Comparison of ENCODE assay signal across 8 cellular contexts in the genomic region with DNA sequence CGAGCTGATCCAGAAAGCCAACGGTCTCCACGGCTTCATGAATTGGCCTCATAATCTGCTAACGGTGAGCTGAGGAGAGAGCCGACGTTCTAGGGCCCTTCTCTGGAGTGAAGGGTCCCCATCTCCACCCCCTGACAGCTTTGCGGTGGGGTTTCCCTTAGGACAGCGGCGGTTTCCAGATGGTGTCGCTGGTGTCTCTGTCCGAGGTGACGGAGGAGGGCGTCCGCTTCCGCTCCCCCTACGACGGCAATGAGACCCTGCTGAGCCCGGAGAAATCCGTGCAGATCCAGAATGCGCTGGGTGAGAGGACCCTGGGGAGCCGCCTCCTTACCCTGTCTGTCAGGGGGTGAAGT. TPM values are rescaled to one million over a fixed set of nuclear protein-coding genes. Genes with fewer than 3 reads are reported as not detected.
DNase-seq lines count a peak whose midpoint lies in the region; ATAC-seq and TF ChIP-seq lines count a peak whose summit lies in the region.

No MANE protein-coding gene starts in this region.

- no peak for TF ChIP-seq CTCF in ascending aorta (IDR thresholded peaks at IDR 0.05)

- intact Hi-C loops in ascending aorta (cut with DNase I) = loop anchor here (1.0 kb wide), 2 partner anchors 15 to 48 kb away; partner anchors contain the start of gene ILF3

- H3K4me1 ChIP-seq in ascending aorta = peaks cover 0 to 5% of the 10 kb centered on the region in 2 donors

- peak; percentile 33 for ATAC-seq in GM21360 (IDR thresholded peaks at IDR 0.05; ENCODE audit: unreplicated experiment)

- no peaks in the 10 kb centered on the region for H3K27me3 ChIP-seq in ascending aorta

- H3K9me3 ChIP-seq in ascending aorta = no peaks in the 10 kb centered on the region

- H3K4me3 ChIP-seq in ascending aorta = peak overlapping the region; percentile 85 to 88

- H3K36me3 ChIP-seq in ascending aorta = no peaks in the 10 kb centered on the region

- DNase-seq in DMS53 (lab: John Stamatoyannopoulos, UW) (peak; percentile 52), NCI-H2171 treated with DMSO at 0.1 percent for 48 hours (lab: John Stamatoyannopoulos, UW) (peak; percentile 54), ascending aorta (ENCODE audit: low spot score in 2 of 2) (no peak), iPS-NIHi7 (ENCODE audit: extremely low spot score) (peak; percentile 70), NCI-H526 treated with DMSO at 0.1 percent for 48 hours (lab: John Stamatoyannopoulos, UW) (no peak)
- peak; percentile 52 for DNase-seq in stimulated activated CD8-positive, alpha-beta memory T cell treated with anti-CD3 and anti-CD28 coated beads, Interleukin-4, amount 100 ng/mL, for 48 hours
- DNase-seq in activated effector memory CD4-positive, alpha-beta T cell treated with Interleukin-2 at 50 U/mL for 16 hours = no peak

- no peak overlapping the region for H3K27ac ChIP-seq in ascending aorta

RNA-seq across cellular contexts. Expression of gene QTRT1, which starts 0.7 kb away (rescaled TPM):
- total RNA-seq in ascending aorta = 36.8 TPM

RNA-seq across cellular contexts. Expression of gene DNM2, which starts 15.9 kb away (rescaled TPM):
- total RNA-seq in ascending aorta = 113 TPM

RNA-seq across cellular contexts. Expression of gene ILF3, which starts 47.8 kb away (rescaled TPM):
- 168 TPM for total RNA-seq in ascending aorta

Comparison
In these comparisons a context has a peak if more than half of its experiments do, and no peak if none do; other contexts are left out.
1. DNase-seq: peak in DMS53 (single experiment), NCI-H2171 treated with DMSO at 0.1 percent for 48 hours (single experiment), iPS-NIHi7 (single experiment) and stimulated activated CD8-positive, alpha-beta memory T cell treated with anti-CD3 and anti-CD28 coated beads, Interleukin-4, amount 100 ng/mL, for 48 hours (single experiment); none in ascending aorta (0 of 2), activated effector memory CD4-positive, alpha-beta T cell treated with Interleukin-2 at 50 U/mL for 16 hours (single experiment) and NCI-H526 treated with DMSO at 0.1 percent for 48 hours (single experiment).